17 cellular contexts compared by ENCODE assay signal in genomic region chr7:157579425-157579824, GRCh38.
DNase-seq lines count a peak whose midpoint lies in the region; ATAC-seq, FAIRE-seq and TF ChIP-seq lines count a peak whose summit lies in the region.
"Had no signal": no experiment of that assay in that cellular context is flagged by ENCODE, and none has a peak within 500 bp of the region (broad histone marks: within the 10 kb centered on the region; RNA-seq: fewer than 3 reads in every experiment).

No MANE protein-coding gene starts in this region.

- H3K27me3 ChIP-seq in spleen (replicated peaks in 1 of 7) = peaks cover 0 to 18% (median 0%) of the 10 kb centered on the region in 7 donors
- peaks cover 29% of the 10 kb centered on the region for H3K27me3 ChIP-seq in suprapubic skin
- H3K27me3 ChIP-seq in H9 (ENCODE audit: insufficient read depth, low read length) = peaks cover 2% of the 10 kb centered on the region; the same call in 1 of the 2 replicates

- H3K36me3 Mint-ChIP-seq in natural killer cell treated with Interleukin-12 subunit alpha and Interleukin-12 subunit beta and Interleukin-15 and Interleukin-18, amount 100 ng/mL, for 72 hours = no peaks in the 10 kb centered on the region
- no peaks in the 10 kb centered on the region for H3K36me3 Mint-ChIP-seq in natural killer cell
- no peaks in the 10 kb centered on the region for H3K36me3 Mint-ChIP-seq in H9 (ENCODE audit: insufficient read depth in 1 of 3, low read depth in 3 of 3)
- H3K36me3 Mint-ChIP-seq: CD4-positive, CD25-positive, alpha-beta regulatory T cell had no signal

- H4K8ac ChIP-seq in H9 (replicated peaks; ENCODE audit: insufficient read length, low read depth, low read length) = no peak overlapping the region

- no peaks in the 10 kb centered on the region for H3K23me2 ChIP-seq in H9 (ENCODE audit: insufficient read length, low read depth, low read length, poor library complexity, severe bottlenecking)

- H3K4me1 ChIP-seq in kidney (ENCODE audit: control insufficient read depth in 1 of 2, insufficient read depth in 1 of 2, low read depth in 1 of 2, low read length in 2 of 2) = no peaks in the 10 kb centered on the region
- peaks cover 0 to 10% (median 0%) of the 10 kb centered on the region in 6 donors for H3K4me1 ChIP-seq in spleen
- H3K4me1 ChIP-seq in suprapubic skin = no peaks in the 10 kb centered on the region
- H3K4me1 ChIP-seq in H9 (ENCODE audit: insufficient read depth, low read length) = no peaks in the 10 kb centered on the region
- H3K4me1 ChIP-seq: HAP-1 had no signal

- no peak overlapping the region for H2AFZ ChIP-seq in H9 (ENCODE audit: low read length)
- H2AFZ ChIP-seq: GM23338 had no signal

- H3K27ac ChIP-seq in kidney (ENCODE audit: low read depth in 2 of 2, low read length in 2 of 2) (no peak overlapping the region), spleen (no peak overlapping the region), suprapubic skin (no peak overlapping the region), H9 (ENCODE audit: insufficient read length, low read depth, low read length) (no peak overlapping the region)
- H3K27ac ChIP-seq: 22Rv1, HL-60 had no signal

- no peak overlapping the region for H2BK20ac ChIP-seq in H9 (ENCODE audit: low read depth, low read length, poor library complexity, severe bottlenecking)

- no peak overlapping the region for H2AK5ac ChIP-seq in H9 (ENCODE audit: insufficient read length, low read length)

- ATAC-seq in natural killer cell treated with Interleukin-12 subunit alpha and Interleukin-12 subunit beta and Interleukin-15 and Interleukin-18, amount 100 ng/mL, for 72 hours = no peak
- no peak for ATAC-seq in natural killer cell
- ATAC-seq: GM23338, K562 had no signal

- no peak overlapping the region for H3K27ac Mint-ChIP-seq in natural killer cell treated with Interleukin-12 subunit alpha and Interleukin-12 subunit beta and Interleukin-15 and Interleukin-18, amount 100 ng/mL, for 72 hours
- no peak overlapping the region for H3K27ac Mint-ChIP-seq in natural killer cell
- no peak overlapping the region for H3K27ac Mint-ChIP-seq in H9
- H3K27ac Mint-ChIP-seq: GM23338 had no signal

- no peak overlapping the region for H3K56ac ChIP-seq in H9 (ENCODE audit: insufficient read length, low read depth, low read length)

- H3K36me3 ChIP-seq in kidney (ENCODE audit: control insufficient read depth in 1 of 2, insufficient read depth in 2 of 2, low read length in 2 of 2) = no peaks in the 10 kb centered on the region
- no peaks in the 10 kb centered on the region for H3K36me3 ChIP-seq in spleen
- no peaks in the 10 kb centered on the region for H3K36me3 ChIP-seq in suprapubic skin
- H3K36me3 ChIP-seq: HAP-1 had no signal

- H3K4me2 ChIP-seq in H9 (ENCODE audit: insufficient read depth, insufficient read length, low read length) = no peak overlapping the region
- H3K4me2 ChIP-seq: GM23338 had no signal

- H3K18ac ChIP-seq in H9 (ENCODE audit: insufficient read length, low read depth, low read length) = no peak overlapping the region

- no peaks in the 10 kb centered on the region for H3K79me1 ChIP-seq in H9 (ENCODE audit: insufficient read depth, low read depth, low read length, poor library complexity, severe bottlenecking)

- intact Hi-C loops in natural killer cell (cut with micrococcal nuclease) = no loop called here
- intact Hi-C loops in kidney (cut with DNase I) = no loop called here
- intact Hi-C loops in spleen (cut with DNase I; ENCODE audit: low total_unique reads) = no loop called here

- peaks cover 37 to 54% of the 10 kb centered on the region in 2 donors for H3K27me3 Mint-ChIP-seq in natural killer cell treated with Interleukin-12 subunit alpha and Interleukin-12 subunit beta and Interleukin-15 and Interleukin-18, amount 100 ng/mL, for 72 hours
- H3K27me3 Mint-ChIP-seq in natural killer cell (ENCODE audit: low read depth in 2 of 2) (peaks cover 49 to 75% of the 10 kb centered on the region in 2 donors), H9 (ENCODE audit: low read depth) (peaks cover 96% of the 10 kb centered on the region)

- no peak overlapping the region for H2BK5ac ChIP-seq in H9 (ENCODE audit: insufficient read length, low read length)

- no peak for TF ChIP-seq POLR2A in spleen (IDR thresholded peaks at IDR 0.05)
- TF ChIP-seq POLR2A in suprapubic skin (IDR thresholded peaks at IDR 0.05) = no peak

- H2BK12ac ChIP-seq in H9 (ENCODE audit: insufficient read length, low read depth, low read length) = no peak overlapping the region

- H3K9ac ChIP-seq in kidney (ENCODE audit: low read length in 2 of 2) (no peak overlapping the region), H9 (ENCODE audit: extremely low read depth, insufficient read length, low read length) (no peak overlapping the region)

- H4K20me1 ChIP-seq in H9 (ENCODE audit: control insufficient read depth, insufficient read depth, insufficient read length) = no peaks in the 10 kb centered on the region

- no peaks in the 10 kb centered on the region for H3K79me2 ChIP-seq in H9 (ENCODE audit: insufficient read depth, low read length)

- no peak overlapping the region for H3K4me3 ChIP-seq in kidney (ENCODE audit: low read length in 2 of 2)
- H3K4me3 ChIP-seq in spleen = no peak overlapping the region
- no peak overlapping the region for H3K4me3 ChIP-seq in suprapubic skin
- H3K4me3 ChIP-seq: GM23338, HAP-1, K562 had no signal

- no peaks in the 10 kb centered on the region for H3K9me3 Mint-ChIP-seq in natural killer cell treated with Interleukin-12 subunit alpha and Interleukin-12 subunit beta and Interleukin-15 and Interleukin-18, amount 100 ng/mL, for 72 hours
- H3K9me3 Mint-ChIP-seq in natural killer cell (no peaks in the 10 kb centered on the region), H9 (no peaks in the 10 kb centered on the region)

- no peak overlapping the region for H3K4me3 Mint-ChIP-seq in natural killer cell treated with Interleukin-12 subunit alpha and Interleukin-12 subunit beta and Interleukin-15 and Interleukin-18, amount 100 ng/mL, for 72 hours
- H3K4me3 Mint-ChIP-seq in natural killer cell (no peak overlapping the region), H9 (no peak overlapping the region)
- H3K4me3 Mint-ChIP-seq: CD4-positive, CD25-positive, alpha-beta regulatory T cell; GM23338 had no signal

- no peak overlapping the region for H4K5ac ChIP-seq in H9 (ENCODE audit: insufficient read length, low read depth, low read length)

- TF ChIP-seq CTCF in natural killer cell (IDR thresholded peaks at IDR 0.05) (no peak), kidney (IDR thresholded peaks at IDR 0.05; ENCODE audit: borderline replicate concordance, extremely low read depth, insufficient read depth) (no peak), spleen (IDR thresholded peaks at IDR 0.05 in 8 of 11, conservative IDR thresholded peaks at IDR 0.05 in 3 of 11) (no peak), suprapubic skin (IDR thresholded peaks at IDR 0.05) (no peak), H9 (conservative IDR thresholded peaks at IDR 0.05) (no peak)

- no peak overlapping the region for H3K14ac ChIP-seq in H9 (ENCODE audit: insufficient read depth, low read length)

- 91 to 94% (median 93%) methylated on average over 16 of the region's 16 CpGs for WGBS in spleen, 5 donors
- 54% methylated on average over 16 of the region's 16 CpGs for WGBS in suprapubic skin
- no CpG with 5 or more reads among the region's 16 CpGs for WGBS in H9 (ENCODE audit: extremely low coverage, insufficient read length, low lambda C conversion rate)

- H3K9me3 ChIP-seq in kidney (ENCODE audit: control insufficient read depth in 1 of 2, low read length in 2 of 2) (no peaks in the 10 kb centered on the region), spleen (no peaks in the 10 kb centered on the region), suprapubic skin (no peaks in the 10 kb centered on the region), H9 (ENCODE audit: control insufficient read depth, low read depth, low read length) (no peaks in the 10 kb centered on the region)
- H3K9me3 ChIP-seq: HAP-1 had no signal

- peak; percentile 20 for DNase-seq in natural killer cell treated with Interleukin-12 subunit alpha and Interleukin-12 subunit beta and Interleukin-15 and Interleukin-18, amount 100 ng/mL, for 72 hours (ENCODE audit: low spot score)
- DNase-seq in natural killer cell = no peak
- peak; percentile 35 for DNase-seq in kidney
- peak; percentile 60 for DNase-seq in spleen
- no peak for DNase-seq in EL
- DNase-seq in suprapubic skin (ENCODE audit: low spot score in 2 of 2) = no peak
- no peak for DNase-seq in H9
- no peak for DNase-seq in D341Med (ENCODE audit: low spot score)
- DNase-seq: CD4-positive, CD25-positive, alpha-beta regulatory T cell; DMS 273 treated with DMSO at 0.1 percent for 48 hours had no signal

- no peak overlapping the region for H3T11ph ChIP-seq in H9 (ENCODE audit: low read length)

- peaks cover 7 to 12% of the 10 kb centered on the region in 2 donors for H3K4me1 Mint-ChIP-seq in natural killer cell treated with Interleukin-12 subunit alpha and Interleukin-12 subunit beta and Interleukin-15 and Interleukin-18, amount 100 ng/mL, for 72 hours (ENCODE audit: low read depth in 2 of 2)
- H3K4me1 Mint-ChIP-seq in natural killer cell (peaks cover 11 to 14% of the 10 kb centered on the region in 2 donors), H9 (peaks cover 11 to 12% of the 10 kb centered on the region in 2 experiments)
- H3K4me1 Mint-ChIP-seq: GM23338 had no signal

- no peak overlapping the region for H4K91ac ChIP-seq in H9 (ENCODE audit: insufficient read length, low read depth, low read length)

- no peak for TF ChIP-seq EP300 in suprapubic skin (IDR thresholded peaks at IDR 0.05)

- H3K23ac ChIP-seq in H9 (ENCODE audit: insufficient read length, low read depth, low read length) = no peak overlapping the region

- H2BK15ac ChIP-seq in H9 (ENCODE audit: low read depth, low read length) = no peak overlapping the region

- H2BK120ac ChIP-seq in H9 (ENCODE audit: low read depth, low read length, poor library complexity, severe bottlenecking) = no peak overlapping the region

- FAIRE-seq in kidney (lab: Jason Lieb, UNC) = no peak
- FAIRE-seq: G401.6, GM12891, K562 had no signal

- no peak overlapping the region for H3K4ac ChIP-seq in H9 (ENCODE audit: low read depth, low read length)

Comparison
In these comparisons a context has a peak if more than half of its experiments do, and no peak if none do; other contexts are left out.
1. DNase-seq: peak in natural killer cell treated with Interleukin-12 subunit alpha and Interleukin-12 subunit beta and Interleukin-15 and Interleukin-18, amount 100 ng/mL, for 72 hours (single experiment), kidney (single experiment) and spleen (single experiment); none in natural killer cell (single experiment), EL (single experiment), suprapubic skin (0 of 2), H9 (single experiment) and D341Med (single experiment).